In genomic region chr4:30836231-30836630, GRCh38 we compare ENCODE assay signal across 18 cellular contexts.
A peak's percentile ranks its signal among the peaks of the same experiment; 100 is the strongest.
DNase-seq lines count a peak whose midpoint lies in the region; ATAC-seq, FAIRE-seq and TF ChIP-seq lines count a peak whose summit lies in the region.
"Had no signal": no experiment of that assay in that cellular context is flagged by ENCODE, and none has a peak within 500 bp of the region (broad histone marks: within the 10 kb centered on the region; RNA-seq: fewer than 3 reads in every experiment).

No MANE protein-coding gene starts in this region.

- CTCF ChIA-PET in HEK293 (lab: Yijun Ruan, JAX) = no interaction called here

- intact Hi-C loops in esophagus muscularis mucosa (cut with DNase I) (no loop called here), vagina (cut with DNase I) (no loop called here)

- H3K9me3 ChIP-seq in HEK293 (ENCODE audit: control insufficient read depth, insufficient read depth, low read depth, low read length) (no peaks in the 10 kb centered on the region), astrocyte (ENCODE audit: insufficient read depth, low read depth, low read length) (no peaks in the 10 kb centered on the region), smooth muscle cell (replicated peaks; ENCODE audit: low read depth) (no peaks in the 10 kb centered on the region), esophagus muscularis mucosa (no peaks in the 10 kb centered on the region), vagina (no peaks in the 10 kb centered on the region)
- H3K9me3 ChIP-seq: Peyer's patch had no signal

- H3K36me3 ChIP-seq in HEK293 (ENCODE audit: control insufficient read depth in 2 of 2, insufficient read depth in 1 of 2, low read length in 2 of 2) (no peaks in the 10 kb centered on the region), astrocyte (ENCODE audit: insufficient read depth, low read length) (no peaks in the 10 kb centered on the region), smooth muscle cell (ENCODE audit: low read depth) (no peaks in the 10 kb centered on the region), esophagus muscularis mucosa (no peaks in the 10 kb centered on the region), vagina (no peaks in the 10 kb centered on the region)
- H3K36me3 ChIP-seq: Peyer's patch had no signal

- H4K20me1 ChIP-seq in astrocyte (ENCODE audit: insufficient read depth, low read length) = no peaks in the 10 kb centered on the region
- H4K20me1 ChIP-seq in smooth muscle cell (ENCODE audit: low read depth) = peaks cover 9% of the 10 kb centered on the region

- H3K27ac ChIP-seq in HEK293 (ENCODE audit: extremely low read depth, low read depth, low read length) (no peak overlapping the region), astrocyte (ENCODE audit: low read depth, low read length) (peak overlapping the region; percentile 3), smooth muscle cell (ENCODE audit: low read depth) (no peak overlapping the region), esophagus muscularis mucosa (replicated peaks in 1 of 4) (no peak overlapping the region), vagina (no peak overlapping the region)
- H3K27ac ChIP-seq: GM23248, Peyer's patch had no signal

- no peak for FAIRE-seq in astrocyte (lab: Jason Lieb, UNC)

- no peaks in the 10 kb centered on the region for H3K9me3 Mint-ChIP-seq in astrocyte (ENCODE audit: unreplicated experiment)

- TF ChIP-seq POLR2A in esophagus muscularis mucosa (IDR thresholded peaks at IDR 0.05; ENCODE audit: low read depth) (no peak), vagina (IDR thresholded peaks at IDR 0.05) (no peak)

- H3K4me1 ChIP-seq in HEK293 (ENCODE audit: control insufficient read depth, insufficient read depth, low read length) (peaks cover 19% of the 10 kb centered on the region), astrocyte (ENCODE audit: insufficient read depth, low read length) (peaks cover 28% of the 10 kb centered on the region), smooth muscle cell (ENCODE audit: low read depth) (peaks cover 42% of the 10 kb centered on the region), esophagus muscularis mucosa (peaks cover 14 to 66% (median 48%) of the 10 kb centered on the region in 4 donors), vagina (no peaks in the 10 kb centered on the region)

- peaks cover 43% of the 10 kb centered on the region for H3K4me1 Mint-ChIP-seq in astrocyte (ENCODE audit: low read depth, unreplicated experiment)
- H3K4me1 Mint-ChIP-seq: B cell; CD4-positive, alpha-beta memory T cell had no signal

- WGBS in smooth muscle cell (ENCODE audit: low lambda C conversion rate) = 55% methylated on average over 1 of the region's 1 CpG
- WGBS in esophagus muscularis mucosa = 19% methylated on average over 1 of the region's 1 CpG

- no peak overlapping the region for H3K9ac ChIP-seq in astrocyte (ENCODE audit: low read length)
- H3K9ac ChIP-seq in smooth muscle cell (ENCODE audit: low read depth) = no peak overlapping the region
- H3K9ac ChIP-seq: GM23248 had no signal

- H3K27ac Mint-ChIP-seq in astrocyte (ENCODE audit: unreplicated experiment) = no peak overlapping the region
- H3K27ac Mint-ChIP-seq: B cell; CD4-positive, alpha-beta memory T cell had no signal

- ATAC-seq in GM19328 (IDR thresholded peaks at IDR 0.05; ENCODE audit: unreplicated experiment) = no peak

- H3K27me3 Mint-ChIP-seq in astrocyte (ENCODE audit: low read depth, unreplicated experiment) = no peaks in the 10 kb centered on the region
- H3K27me3 Mint-ChIP-seq: B cell; CD4-positive, alpha-beta memory T cell had no signal

- H3K4me3 Mint-ChIP-seq in astrocyte (ENCODE audit: unreplicated experiment) = no peak overlapping the region
- H3K4me3 Mint-ChIP-seq: B cell; CD4-positive, alpha-beta memory T cell had no signal

- H2AFZ ChIP-seq in astrocyte (ENCODE audit: low read depth, low read length) = no peak overlapping the region
- no peak overlapping the region for H2AFZ ChIP-seq in smooth muscle cell (ENCODE audit: low read depth)
- H2AFZ ChIP-seq: GM23248 had no signal

- H3K27me3 ChIP-seq in astrocyte (ENCODE audit: insufficient read depth, low read length) (no peaks in the 10 kb centered on the region), smooth muscle cell (ENCODE audit: low read depth) (no peaks in the 10 kb centered on the region), esophagus muscularis mucosa (no peaks in the 10 kb centered on the region), vagina (no peaks in the 10 kb centered on the region)
- H3K27me3 ChIP-seq: Peyer's patch had no signal

- peak; percentile 55 for DNase-seq in astrocyte (ENCODE audit: low read depth)
- DNase-seq in fibroblast of the aortic adventitia (ENCODE audit: low read depth) = peak; percentile 54
- no peak for DNase-seq in smooth muscle cell (lab: John Stamatoyannopoulos, UW; ENCODE audit: unreplicated experiment)
- no peak for DNase-seq in esophagus muscularis mucosa (ENCODE audit: extremely low spot score)
- DNase-seq in vagina (ENCODE audit: extremely low spot score in 2 of 2) = no peak
- DNase-seq: ACHN; CD4-positive, alpha-beta memory T cell; GM23248; KG1; MM.1S; NCI-H1105; NCI-H187; NCI-H82; Peyer's patch; SHP77 had no signal

- H3K36me3 Mint-ChIP-seq in astrocyte (ENCODE audit: low read depth, unreplicated experiment) = no peaks in the 10 kb centered on the region
- H3K36me3 Mint-ChIP-seq: CD4-positive, alpha-beta memory T cell had no signal

- POLR2A ChIA-PET in HEK293 (lab: Yijun Ruan, JAX) = interaction anchor here (2.2 kb wide), 1 partner anchor 116 kb away, joined by 4 read pairs; the partner anchor contains the start of gene PCDH7

- TF ChIP-seq EP300 in esophagus muscularis mucosa (IDR thresholded peaks at IDR 0.05) = no peak

- H3K4me2 ChIP-seq in astrocyte (ENCODE audit: low read length) (peak overlapping the region; percentile 35), smooth muscle cell (peak overlapping the region; percentile 14)

- H3F3A ChIP-seq in smooth muscle cell (ENCODE audit: low read depth) = peaks cover 28% of the 10 kb centered on the region

- H3K4me3 ChIP-seq in HEK293 (ENCODE audit: low read depth, low read length) = no peak overlapping the region
- no peak overlapping the region for H3K4me3 ChIP-seq in astrocyte (ENCODE audit: insufficient read depth, low read depth, low read length)
- no peak overlapping the region for H3K4me3 ChIP-seq in fibroblast of the aortic adventitia (ENCODE audit: low read depth, low read length)
- no peak overlapping the region for H3K4me3 ChIP-seq in smooth muscle cell
- H3K4me3 ChIP-seq in esophagus muscularis mucosa = no peak overlapping the region
- no peak overlapping the region for H3K4me3 ChIP-seq in vagina
- H3K4me3 ChIP-seq: GM23248, Peyer's patch had no signal

- H3K79me2 ChIP-seq in astrocyte (ENCODE audit: insufficient read depth, low read length) (no peaks in the 10 kb centered on the region), smooth muscle cell (ENCODE audit: low read depth) (peaks cover 7% of the 10 kb centered on the region)

- TF ChIP-seq CTCF in HEK293 (tag by site-specific recombination; IDR thresholded peaks at IDR 0.05) (no peak), astrocyte (IDR thresholded peaks at IDR 0.05; ENCODE audit: insufficient read depth, low read depth, low read length) (no peak), fibroblast of the aortic adventitia (IDR thresholded peaks at IDR 0.05; ENCODE audit: insufficient read depth, low read length) (no peak), smooth muscle cell (IDR thresholded peaks at IDR 0.05; ENCODE audit: borderline replicate concordance, insufficient read depth, poor library complexity, severe bottlenecking) (no peak), esophagus muscularis mucosa (IDR thresholded peaks at IDR 0.05) (no peak), vagina (IDR thresholded peaks at IDR 0.05) (no peak)

TF ChIP-seq in HEK293, 187 proteins besides CTCF, POLR2A, EP300 and RAD21:
- TF ChIP-seq INSM2 (tag by site-specific recombination; IDR thresholded peaks at IDR 0.05) (no peak), KLF7 (tag by site-specific recombination; IDR thresholded peaks at IDR 0.05; ENCODE audit: borderline replicate concordance) (no peak), ZNF555 (tag by site-specific recombination; conservative IDR thresholded peaks at IDR 0.05) (no peak), PRDM6 (tag by site-specific recombination; IDR thresholded peaks at IDR 0.05) (peak; percentile 40), ZNF239 (tag by site-specific recombination; IDR thresholded peaks at IDR 0.05) (no peak), ZNF335 (tag by site-specific recombination; conservative IDR thresholded peaks at IDR 0.05) (no peak)
TF ChIP-seq in HEK293: peak in this region for 1.

Comparison
In these comparisons a context has a peak if more than half of its experiments do, and no peak if none do; other contexts are left out.
1. DNase-seq: peak in astrocyte (single experiment) and fibroblast of the aortic adventitia (single experiment); none in smooth muscle cell (single experiment), esophagus muscularis mucosa (single experiment) and vagina (0 of 2).